In the genomic region with DNA sequence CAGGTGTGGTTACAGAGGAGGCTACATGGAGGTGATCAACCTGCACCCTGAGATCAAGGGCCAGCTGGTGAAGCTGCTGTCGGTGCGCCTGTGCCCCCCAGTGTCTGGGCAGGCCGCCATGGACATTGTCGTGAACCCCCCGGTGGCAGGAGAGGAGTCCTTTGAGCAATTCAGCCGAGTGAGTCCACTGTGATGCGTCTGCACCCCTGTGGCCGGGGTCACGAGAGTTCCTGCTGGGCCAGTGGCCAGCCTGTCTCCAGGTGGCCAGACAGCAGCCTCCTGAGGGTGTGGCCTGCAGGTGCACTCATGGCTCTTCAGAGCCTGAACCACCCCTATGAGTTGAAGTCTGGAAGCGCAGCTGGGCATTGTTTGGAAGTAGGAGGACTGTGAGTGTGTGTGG, we compare ENCODE assay signal across 1 cellular context.
TF ChIP-seq lines count a peak whose summit lies in the region.

No MANE protein-coding gene starts in this region.

TF ChIP-seq in GM23338, 12 proteins besides CTCF, POLR2A, EP300 and RAD21 (continued from another document):
- TF ChIP-seq, protein P1, sequence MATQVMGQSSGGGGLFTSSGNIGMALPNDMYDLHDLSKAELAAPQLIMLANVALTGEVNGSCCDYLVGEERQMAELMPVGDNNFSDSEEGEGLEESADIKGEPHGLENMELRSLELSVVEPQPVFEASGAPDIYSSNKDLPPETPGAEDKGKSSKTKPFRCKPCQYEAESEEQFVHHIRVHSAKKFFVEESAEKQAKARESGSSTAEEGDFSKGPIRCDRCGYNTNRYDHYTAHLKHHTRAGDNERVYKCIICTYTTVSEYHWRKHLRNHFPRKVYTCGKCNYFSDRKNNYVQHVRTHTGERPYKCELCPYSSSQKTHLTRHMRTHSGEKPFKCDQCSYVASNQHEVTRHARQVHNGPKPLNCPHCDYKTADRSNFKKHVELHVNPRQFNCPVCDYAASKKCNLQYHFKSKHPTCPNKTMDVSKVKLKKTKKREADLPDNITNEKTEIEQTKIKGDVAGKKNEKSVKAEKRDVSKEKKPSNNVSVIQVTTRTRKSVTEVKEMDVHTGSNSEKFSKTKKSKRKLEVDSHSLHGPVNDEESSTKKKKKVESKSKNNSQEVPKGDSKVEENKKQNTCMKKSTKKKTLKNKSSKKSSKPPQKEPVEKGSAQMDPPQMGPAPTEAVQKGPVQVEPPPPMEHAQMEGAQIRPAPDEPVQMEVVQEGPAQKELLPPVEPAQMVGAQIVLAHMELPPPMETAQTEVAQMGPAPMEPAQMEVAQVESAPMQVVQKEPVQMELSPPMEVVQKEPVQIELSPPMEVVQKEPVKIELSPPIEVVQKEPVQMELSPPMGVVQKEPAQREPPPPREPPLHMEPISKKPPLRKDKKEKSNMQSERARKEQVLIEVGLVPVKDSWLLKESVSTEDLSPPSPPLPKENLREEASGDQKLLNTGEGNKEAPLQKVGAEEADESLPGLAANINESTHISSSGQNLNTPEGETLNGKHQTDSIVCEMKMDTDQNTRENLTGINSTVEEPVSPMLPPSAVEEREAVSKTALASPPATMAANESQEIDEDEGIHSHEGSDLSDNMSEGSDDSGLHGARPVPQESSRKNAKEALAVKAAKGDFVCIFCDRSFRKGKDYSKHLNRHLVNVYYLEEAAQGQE (IDR thresholded peaks at IDR 0.05; ENCODE audit: unreplicated experiment), result no peak
- TF ChIP-seq ZNF114 (CRISPR knock-in tag; IDR thresholded peaks at IDR 0.05) (no peak), ZNF462 (CRISPR knock-in tag; IDR thresholded peaks at IDR 0.05) (no peak), NANOG (IDR thresholded peaks at IDR 0.05; ENCODE audit: borderline replicate concordance) (no peak), POLR2AphosphoS5 (IDR thresholded peaks at IDR 0.05; ENCODE audit: low read depth) (no peak), JUNB (IDR thresholded peaks at IDR 0.05; ENCODE audit: unreplicated experiment) (no peak), CREB1 (CRISPR knock-in tag; IDR thresholded peaks at IDR 0.05; ENCODE audit: low read depth) (no peak), EZH2 (IDR thresholded peaks at IDR 0.05; ENCODE audit: low read depth, unreplicated experiment) (no peak), STAT1 (IDR thresholded peaks at IDR 0.05; ENCODE audit: unreplicated experiment) (no peak)
